Comparison of ENCODE assay signal across 1 cellular context in genomic region chr22:26435327-26436093, GRCh38.
TF ChIP-seq lines count a peak whose summit lies in the region.

No MANE protein-coding gene starts in this region.

TF ChIP-seq in GM12878, 131 proteins besides CTCF, POLR2A, EP300 and RAD21:
- TF ChIP-seq GATAD2B (conservative IDR thresholded peaks at IDR 0.05; ENCODE audit: low read depth) (no peak), ZBTB4 (CRISPR knock-in tag; IDR thresholded peaks at IDR 0.05) (no peak)
